In genomic region chr3:2205692-2206091, GRCh38 we compare ENCODE assay signal across 27 cellular contexts.
DNase-seq lines count a peak whose midpoint lies in the region; ATAC-seq, FAIRE-seq and TF ChIP-seq lines count a peak whose summit lies in the region.
"Had no signal": no experiment of that assay in that cellular context is flagged by ENCODE, and none has a peak within 500 bp of the region (broad histone marks: within the 10 kb centered on the region; RNA-seq: fewer than 3 reads in every experiment).

No MANE protein-coding gene starts in this region.

- H3K9me1 ChIP-seq in K562 (ENCODE audit: control insufficient read depth, insufficient read depth, low read length) = no peaks in the 10 kb centered on the region

- no peak for ATAC-seq in HepG2
- ATAC-seq in right lobe of liver = no peak
- ATAC-seq in K562 = no peak
- ATAC-seq: GM12878 had no signal

- DNase-seq in HepG2 (ENCODE audit: low spot score) (no peak), right lobe of liver (no peak), NCI-H526 (lab: John Stamatoyannopoulos, UW) (peak; percentile 24 to 58), K562 (ENCODE audit: extremely low read depth in 1 of 4, low spot score in 3 of 4) (no peak), retina (peak; percentile 7), ureter (ENCODE audit: low spot score) (no peak), midbrain (lab: John Stamatoyannopoulos, UW) (no peak), ovary (no peak)
- DNase-seq: ACHN; BE2C; C1 segment of cervical spinal cord; CD4-positive, alpha-beta memory T cell; CD4-positive, CD25-positive, alpha-beta regulatory T cell; CD8-positive, alpha-beta memory T cell; COR-L47; DMS 273 treated with DMSO at 0.1 percent for 48 hours; DMS153; DMS53; DMS79; DND-41; EL; GDM1 had no signal

- no peaks in the 10 kb centered on the region for H3K27me3 ChIP-seq in HepG2 (ENCODE audit: control insufficient read depth in 1 of 2, insufficient read depth in 2 of 2, low read length in 2 of 2)
- no peaks in the 10 kb centered on the region for H3K27me3 ChIP-seq in right lobe of liver
- H3K27me3 ChIP-seq in K562 (ENCODE audit: control insufficient read depth in 2 of 2, insufficient read depth in 2 of 2, low read length in 2 of 2) = no peaks in the 10 kb centered on the region
- H3K27me3 ChIP-seq in ovary = no peaks in the 10 kb centered on the region
- H3K27me3 ChIP-seq: BE2C, BLaER1 had no signal

- H2AFZ ChIP-seq in HepG2 (ENCODE audit: low read length) (no peak overlapping the region), K562 (ENCODE audit: low read depth, low read length) (no peak overlapping the region)

- no peak for TF ChIP-seq EP300 in HepG2 (IDR thresholded peaks at IDR 0.05; ENCODE audit: low read depth in 2 of 2, low read length in 2 of 2)
- TF ChIP-seq EP300 in HepG2 (CRISPR knock-in tag; IDR thresholded peaks at IDR 0.05; ENCODE audit: borderline replicate concordance) = no peak
- no peak for TF ChIP-seq EP300 in K562 (IDR thresholded peaks at IDR 0.05; ENCODE audit: low read length)
- no peak for TF ChIP-seq EP300 in ovary (IDR thresholded peaks at IDR 0.05)

- TF ChIP-seq POLR2A in HepG2 (IDR thresholded peaks at IDR 0.05; ENCODE audit: insufficient read depth in 1 of 2, low read depth in 2 of 2, low read length in 2 of 2) (no peak), right lobe of liver (IDR thresholded peaks at IDR 0.05) (no peak), K562 (conservative IDR thresholded peaks at IDR 0.05) (no peak), ovary (IDR thresholded peaks at IDR 0.05) (no peak)

- H3K79me2 ChIP-seq in HepG2 (ENCODE audit: insufficient read depth, low read length) (no peaks in the 10 kb centered on the region), K562 (ENCODE audit: control insufficient read depth, insufficient read depth, low read length) (no peaks in the 10 kb centered on the region)

- TF ChIP-seq RAD21 in HepG2 (CRISPR knock-in tag; IDR thresholded peaks at IDR 0.05) (no peak), K562 (CRISPR knock-in tag; conservative IDR thresholded peaks at IDR 0.05 in 1 of 2, IDR thresholded peaks at IDR 0.05 in 1 of 2) (no peak)

- no peak for FAIRE-seq in HepG2 (lab: Jason Lieb, UNC)
- no peak for FAIRE-seq in K562 (lab: Jason Lieb, UNC)
- FAIRE-seq: GM12878, GM12892, GM18507 had no signal

- H3K36me3 ChIP-seq in HepG2 (replicated peaks in 1 of 2; ENCODE audit: control insufficient read depth in 1 of 2, insufficient read depth in 2 of 2, low read length in 2 of 2) = no peaks in the 10 kb centered on the region
- H3K36me3 ChIP-seq in right lobe of liver = no peaks in the 10 kb centered on the region
- no peaks in the 10 kb centered on the region for H3K36me3 ChIP-seq in K562 (ENCODE audit: control insufficient read depth, insufficient read depth, low read length)
- no peaks in the 10 kb centered on the region for H3K36me3 ChIP-seq in ovary
- H3K36me3 ChIP-seq: BE2C, BLaER1 had no signal

- H3K4me1 ChIP-seq in HepG2 (ENCODE audit: insufficient read depth, low read length) (no peaks in the 10 kb centered on the region), right lobe of liver (no peaks in the 10 kb centered on the region), K562 (replicated peaks in 1 of 2; ENCODE audit: control insufficient read depth in 2 of 2, insufficient read depth in 2 of 2, low read length in 2 of 2) (no peaks in the 10 kb centered on the region), ovary (ENCODE audit: insufficient read depth) (no peaks in the 10 kb centered on the region)
- H3K4me1 ChIP-seq: BE2C, BLaER1 had no signal

- no peak overlapping the region for H3K4me3 ChIP-seq in HepG2 (replicated peaks in 1 of 3; ENCODE audit: insufficient read depth in 1 of 3, low read depth in 2 of 3, low read length in 3 of 3)
- no peak overlapping the region for H3K4me3 ChIP-seq in right lobe of liver
- no peak overlapping the region for H3K4me3 ChIP-seq in K562
- H3K4me3 ChIP-seq in ovary = no peak overlapping the region
- H3K4me3 ChIP-seq: BLaER1, GM12878 had no signal

- no peaks in the 10 kb centered on the region for H4K20me1 ChIP-seq in HepG2 (ENCODE audit: insufficient read depth, low read length)
- no peaks in the 10 kb centered on the region for H4K20me1 ChIP-seq in K562 (replicated peaks; ENCODE audit: control insufficient read depth, insufficient read depth, low read length)
- H4K20me1 ChIP-seq: BLaER1 had no signal

- CTCF ChIA-PET in HepG2 (lab: Yijun Ruan, JAX; ENCODE audit: low intra/inter-chr PET ratio, low total read pairs) = no interaction called here
- CTCF ChIA-PET in K562 (lab: Yijun Ruan, JAX; ENCODE audit: low intra/inter-chr PET ratio) = no interaction called here

- in situ Hi-C loops in HepG2 (cut with HindIII; ENCODE audit: extremely low pct_ligation_motif_present, low pct_unique_long_range_greater_than_20kb) = no loop called here
- in situ Hi-C loops in K562 (cut with MboI) = no loop called here

- intact Hi-C loops in HepG2 (cut with micrococcal nuclease; ENCODE audit: unreplicated experiment) (no loop called here), right lobe of liver (cut with DNase I) (no loop called here), K562 (cut with micrococcal nuclease) (no loop called here), ovary (cut with DNase I) (no loop called here)

- POLR2A ChIA-PET in HepG2 (lab: Yijun Ruan, JAX) = no interaction called here
- POLR2A ChIA-PET in K562 (lab: Yijun Ruan, JAX) = no interaction called here

- BruUV-seq in HepG2 (replicated peaks; lab: Mats Ljungman, UMichigan) (no TSS peak), K562 (replicated peaks; lab: Mats Ljungman, UMichigan) (no TSS peak)

- TF ChIP-seq CTCF in HepG2 (CRISPR knock-in tag; IDR thresholded peaks at IDR 0.05) (no peak), right lobe of liver (IDR thresholded peaks at IDR 0.05) (no peak), K562 (IDR thresholded peaks at IDR 0.05 in 2 of 3, conservative IDR thresholded peaks at IDR 0.05 in 1 of 3; ENCODE audit: insufficient read depth in 2 of 3, low read depth in 1 of 3, low read length in 3 of 3) (no peak), ovary (IDR thresholded peaks at IDR 0.05) (no peak)

- 0% methylated on average over 2 of the region's 2 CpGs for WGBS in HepG2 (ENCODE audit: low lambda C conversion rate)
- 40% methylated on average over 2 of the region's 2 CpGs for WGBS in right lobe of liver (ENCODE audit: insufficient coverage, low coverage, low lambda C conversion rate, missing lambda C conversion rate)
- 0% methylated on average over 2 of the region's 2 CpGs for WGBS in K562 (ENCODE audit: insufficient coverage, low coverage, missing lambda C conversion rate)
- 60 to 74% (median 61%) methylated on average over 2 of the region's 2 CpGs for WGBS in ovary, 3 donors

- H3K9ac ChIP-seq in HepG2 (ENCODE audit: insufficient read depth, low read depth, low read length) = no peak overlapping the region
- H3K9ac ChIP-seq in K562 (ENCODE audit: insufficient read depth in 1 of 2, low read depth in 2 of 2, low read length in 2 of 2) = no peak overlapping the region
- H3K9ac ChIP-seq: BLaER1 had no signal

- H3K4me2 ChIP-seq in HepG2 (ENCODE audit: low read depth, low read length) = no peak overlapping the region
- no peak overlapping the region for H3K4me2 ChIP-seq in K562 (ENCODE audit: insufficient read depth, low read length)
- H3K4me2 ChIP-seq: BLaER1 had no signal

- H3K9me3 ChIP-seq in HepG2 (ENCODE audit: low read length) = peaks cover 66% of the 10 kb centered on the region
- no peaks in the 10 kb centered on the region for H3K9me3 ChIP-seq in right lobe of liver
- no peaks in the 10 kb centered on the region; the same call in 1 of the 2 replicates for H3K9me3 ChIP-seq in K562 (replicated peaks; ENCODE audit: control insufficient read depth, insufficient read depth, low read depth, low read length)
- H3K9me3 ChIP-seq in ovary = no peaks in the 10 kb centered on the region
- H3K9me3 ChIP-seq: BE2C, BLaER1 had no signal

- H3K27ac ChIP-seq in HepG2 (ENCODE audit: extremely low read length, insufficient read depth, low read length) = no peak overlapping the region
- H3K27ac ChIP-seq in right lobe of liver = no peak overlapping the region
- H3K27ac ChIP-seq in K562 (ENCODE audit: extremely low read depth, low read depth, low read length) = no peak overlapping the region
- H3K27ac ChIP-seq in ovary = no peak overlapping the region
- H3K27ac ChIP-seq: 22Rv1, BLaER1 had no signal

TF ChIP-seq in HepG2, 621 proteins besides CTCF, POLR2A, EP300 and RAD21 (continues in another document):
- no peak for TF ChIP-seq ZNF556 (CRISPR knock-in tag; IDR thresholded peaks at IDR 0.05; ENCODE audit: borderline replicate concordance)
- no peak for TF ChIP-seq PAF1 (CRISPR knock-in tag; IDR thresholded peaks at IDR 0.05)
- peak; percentile 66 to 86 for TF ChIP-seq MAFK (conservative IDR thresholded peaks at IDR 0.05 in 1 of 2, IDR thresholded peaks at IDR 0.05 in 1 of 2; ENCODE audit: low read length in 2 of 2)
- TF ChIP-seq, protein P1, sequence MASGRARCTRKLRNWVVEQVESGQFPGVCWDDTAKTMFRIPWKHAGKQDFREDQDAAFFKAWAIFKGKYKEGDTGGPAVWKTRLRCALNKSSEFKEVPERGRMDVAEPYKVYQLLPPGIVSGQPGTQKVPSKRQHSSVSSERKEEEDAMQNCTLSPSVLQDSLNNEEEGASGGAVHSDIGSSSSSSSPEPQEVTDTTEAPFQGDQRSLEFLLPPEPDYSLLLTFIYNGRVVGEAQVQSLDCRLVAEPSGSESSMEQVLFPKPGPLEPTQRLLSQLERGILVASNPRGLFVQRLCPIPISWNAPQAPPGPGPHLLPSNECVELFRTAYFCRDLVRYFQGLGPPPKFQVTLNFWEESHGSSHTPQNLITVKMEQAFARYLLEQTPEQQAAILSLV (CRISPR knock-in tag; IDR thresholded peaks at IDR 0.05; ENCODE audit: borderline replicate concordance) = no peak
- no peak for TF ChIP-seq ZFAT (CRISPR knock-in tag; conservative IDR thresholded peaks at IDR 0.05)
- no peak for TF ChIP-seq ZNF101 (CRISPR knock-in tag; IDR thresholded peaks at IDR 0.05; ENCODE audit: borderline replicate concordance, low read depth)

TF ChIP-seq in K562, 482 proteins besides CTCF, POLR2A, EP300 and RAD21:
- TF ChIP-seq MAFF (IDR thresholded peaks at IDR 0.05; ENCODE audit: low read length) (peak; percentile 70), MAFK (IDR thresholded peaks at IDR 0.05; ENCODE audit: low read length) (peak; percentile 63), FUS (optimal IDR thresholded peaks at IDR 0.05; ENCODE audit: low read depth, low read length) (no peak), ZNF12 (CRISPR knock-in tag; IDR thresholded peaks at IDR 0.05) (no peak), ZNF707 (CRISPR knock-in tag; conservative IDR thresholded peaks at IDR 0.05) (no peak), PRPF4 (IDR thresholded peaks at IDR 0.05; ENCODE audit: insufficient read depth, low read depth, low read length, poor library complexity, severe bottlenecking) (no peak), MAFG (tag; conservative IDR thresholded peaks at IDR 0.05) (peak; percentile 67), C11orf30 (IDR thresholded peaks at IDR 0.05; ENCODE audit: low read depth) (peak; percentile 32; the same call in 1 of the 2 replicates), BACH1 (tag; IDR thresholded peaks at IDR 0.05) (no peak), ZNF184 (CRISPR knock-in tag; IDR thresholded peaks at IDR 0.05) (no peak), ZNF316 (IDR thresholded peaks at IDR 0.05) (peak; percentile 65)
TF ChIP-seq in K562: peak in this region for 5.

Comparison
In these comparisons a context has a peak if more than half of its experiments do, and no peak if none do; other contexts are left out.
1. DNase-seq: peak in NCI-H526 (2 of 2) and retina (single experiment); none in HepG2 (single experiment), right lobe of liver (0 of 3), K562 (0 of 4), ureter (single experiment), midbrain (single experiment) and ovary (0 of 5).
2. Of the 241 proteins assayed by ChIP-seq in both HepG2 and K562: peak only in HepG2: none; only in K562: MAFG; in both: MAFF and MAFK; in neither: 238.